Comparison of ENCODE assay signal across 2 cellular contexts in the genomic region with DNA sequence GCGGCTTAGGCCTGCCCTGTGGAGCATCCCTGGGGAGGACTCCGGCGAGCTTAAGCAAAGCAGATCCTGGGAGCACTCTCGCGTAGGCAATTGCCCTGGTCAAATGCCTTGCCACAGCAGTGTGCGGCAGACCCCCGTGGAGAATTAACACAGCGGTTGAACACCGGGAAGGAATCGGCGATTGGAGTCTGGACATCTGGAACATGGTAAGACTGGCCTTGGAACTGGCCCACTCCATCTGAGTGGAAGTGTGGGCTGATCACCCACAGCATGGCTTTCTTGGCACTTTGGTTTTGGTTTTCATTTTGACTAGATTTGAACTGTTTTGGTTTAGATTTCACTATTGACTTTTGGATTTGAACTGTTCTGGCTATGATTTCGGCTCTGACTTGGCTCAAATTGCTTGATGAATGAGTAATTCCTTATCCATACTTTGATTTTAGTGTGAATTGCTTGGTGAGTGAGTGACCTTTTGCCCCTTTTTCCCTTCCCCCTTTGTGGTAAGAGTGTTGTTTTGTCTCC.
TF ChIP-seq lines count a peak whose summit lies in the region.

No MANE protein-coding gene starts in this region.

TF ChIP-seq in A549, 52 proteins besides CTCF, POLR2A, EP300 and RAD21 (continued from another document):
- TF ChIP-seq, protein P1, sequence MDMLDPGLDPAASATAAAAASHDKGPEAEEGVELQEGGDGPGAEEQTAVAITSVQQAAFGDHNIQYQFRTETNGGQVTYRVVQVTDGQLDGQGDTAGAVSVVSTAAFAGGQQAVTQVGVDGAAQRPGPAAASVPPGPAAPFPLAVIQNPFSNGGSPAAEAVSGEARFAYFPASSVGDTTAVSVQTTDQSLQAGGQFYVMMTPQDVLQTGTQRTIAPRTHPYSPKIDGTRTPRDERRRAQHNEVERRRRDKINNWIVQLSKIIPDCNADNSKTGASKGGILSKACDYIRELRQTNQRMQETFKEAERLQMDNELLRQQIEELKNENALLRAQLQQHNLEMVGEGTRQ (IDR thresholded peaks at IDR 0.05), result no peak
- no peak for TF ChIP-seq NFE2L2 (conservative IDR thresholded peaks at IDR 0.05; ENCODE audit: low read length)
- TF ChIP-seq HOXB5 (CRISPR knock-in tag; IDR thresholded peaks at IDR 0.05), result no peak
- TF ChIP-seq CEBPB (IDR thresholded peaks at IDR 0.05), result no peak
- no peak for TF ChIP-seq MYC (IDR thresholded peaks at IDR 0.05; ENCODE audit: borderline replicate concordance, low read length)
- TF ChIP-seq JUN (IDR thresholded peaks at IDR 0.05), result no peak

TF ChIP-seq in HCT116, 20 proteins besides CTCF, POLR2A, EP300 and RAD21 (continued from another document):
- TF ChIP-seq, protein P2, sequence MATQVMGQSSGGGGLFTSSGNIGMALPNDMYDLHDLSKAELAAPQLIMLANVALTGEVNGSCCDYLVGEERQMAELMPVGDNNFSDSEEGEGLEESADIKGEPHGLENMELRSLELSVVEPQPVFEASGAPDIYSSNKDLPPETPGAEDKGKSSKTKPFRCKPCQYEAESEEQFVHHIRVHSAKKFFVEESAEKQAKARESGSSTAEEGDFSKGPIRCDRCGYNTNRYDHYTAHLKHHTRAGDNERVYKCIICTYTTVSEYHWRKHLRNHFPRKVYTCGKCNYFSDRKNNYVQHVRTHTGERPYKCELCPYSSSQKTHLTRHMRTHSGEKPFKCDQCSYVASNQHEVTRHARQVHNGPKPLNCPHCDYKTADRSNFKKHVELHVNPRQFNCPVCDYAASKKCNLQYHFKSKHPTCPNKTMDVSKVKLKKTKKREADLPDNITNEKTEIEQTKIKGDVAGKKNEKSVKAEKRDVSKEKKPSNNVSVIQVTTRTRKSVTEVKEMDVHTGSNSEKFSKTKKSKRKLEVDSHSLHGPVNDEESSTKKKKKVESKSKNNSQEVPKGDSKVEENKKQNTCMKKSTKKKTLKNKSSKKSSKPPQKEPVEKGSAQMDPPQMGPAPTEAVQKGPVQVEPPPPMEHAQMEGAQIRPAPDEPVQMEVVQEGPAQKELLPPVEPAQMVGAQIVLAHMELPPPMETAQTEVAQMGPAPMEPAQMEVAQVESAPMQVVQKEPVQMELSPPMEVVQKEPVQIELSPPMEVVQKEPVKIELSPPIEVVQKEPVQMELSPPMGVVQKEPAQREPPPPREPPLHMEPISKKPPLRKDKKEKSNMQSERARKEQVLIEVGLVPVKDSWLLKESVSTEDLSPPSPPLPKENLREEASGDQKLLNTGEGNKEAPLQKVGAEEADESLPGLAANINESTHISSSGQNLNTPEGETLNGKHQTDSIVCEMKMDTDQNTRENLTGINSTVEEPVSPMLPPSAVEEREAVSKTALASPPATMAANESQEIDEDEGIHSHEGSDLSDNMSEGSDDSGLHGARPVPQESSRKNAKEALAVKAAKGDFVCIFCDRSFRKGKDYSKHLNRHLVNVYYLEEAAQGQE (IDR thresholded peaks at IDR 0.05; ENCODE audit: low read depth), result no peak
- TF ChIP-seq EZH2 (IDR thresholded peaks at IDR 0.05) (no peak), ZNF274 (IDR thresholded peaks at IDR 0.05; ENCODE audit: low read depth, low read length) (no peak), JUND (IDR thresholded peaks at IDR 0.05) (no peak), YY1 (IDR thresholded peaks at IDR 0.05; ENCODE audit: extremely low read depth, insufficient replicate concordance, low read depth, low read length) (no peak), EZH2phosphoT487 (IDR thresholded peaks at IDR 0.05; ENCODE audit: borderline replicate concordance) (no peak), EGR1 (IDR thresholded peaks at IDR 0.05; ENCODE audit: low read depth) (no peak)
- TF ChIP-seq, protein P3, sequence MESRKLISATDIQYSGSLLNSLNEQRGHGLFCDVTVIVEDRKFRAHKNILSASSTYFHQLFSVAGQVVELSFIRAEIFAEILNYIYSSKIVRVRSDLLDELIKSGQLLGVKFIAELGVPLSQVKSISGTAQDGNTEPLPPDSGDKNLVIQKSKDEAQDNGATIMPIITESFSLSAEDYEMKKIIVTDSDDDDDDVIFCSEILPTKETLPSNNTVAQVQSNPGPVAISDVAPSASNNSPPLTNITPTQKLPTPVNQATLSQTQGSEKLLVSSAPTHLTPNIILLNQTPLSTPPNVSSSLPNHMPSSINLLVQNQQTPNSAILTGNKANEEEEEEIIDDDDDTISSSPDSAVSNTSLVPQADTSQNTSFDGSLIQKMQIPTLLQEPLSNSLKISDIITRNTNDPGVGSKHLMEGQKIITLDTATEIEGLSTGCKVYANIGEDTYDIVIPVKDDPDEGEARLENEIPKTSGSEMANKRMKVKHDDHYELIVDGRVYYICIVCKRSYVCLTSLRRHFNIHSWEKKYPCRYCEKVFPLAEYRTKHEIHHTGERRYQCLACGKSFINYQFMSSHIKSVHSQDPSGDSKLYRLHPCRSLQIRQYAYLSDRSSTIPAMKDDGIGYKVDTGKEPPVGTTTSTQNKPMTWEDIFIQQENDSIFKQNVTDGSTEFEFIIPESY (IDR thresholded peaks at IDR 0.05; ENCODE audit: extremely low read depth, insufficient replicate concordance, low read length), result no peak
